ENCODE assay signal across 8 cellular contexts in the genomic region with DNA sequence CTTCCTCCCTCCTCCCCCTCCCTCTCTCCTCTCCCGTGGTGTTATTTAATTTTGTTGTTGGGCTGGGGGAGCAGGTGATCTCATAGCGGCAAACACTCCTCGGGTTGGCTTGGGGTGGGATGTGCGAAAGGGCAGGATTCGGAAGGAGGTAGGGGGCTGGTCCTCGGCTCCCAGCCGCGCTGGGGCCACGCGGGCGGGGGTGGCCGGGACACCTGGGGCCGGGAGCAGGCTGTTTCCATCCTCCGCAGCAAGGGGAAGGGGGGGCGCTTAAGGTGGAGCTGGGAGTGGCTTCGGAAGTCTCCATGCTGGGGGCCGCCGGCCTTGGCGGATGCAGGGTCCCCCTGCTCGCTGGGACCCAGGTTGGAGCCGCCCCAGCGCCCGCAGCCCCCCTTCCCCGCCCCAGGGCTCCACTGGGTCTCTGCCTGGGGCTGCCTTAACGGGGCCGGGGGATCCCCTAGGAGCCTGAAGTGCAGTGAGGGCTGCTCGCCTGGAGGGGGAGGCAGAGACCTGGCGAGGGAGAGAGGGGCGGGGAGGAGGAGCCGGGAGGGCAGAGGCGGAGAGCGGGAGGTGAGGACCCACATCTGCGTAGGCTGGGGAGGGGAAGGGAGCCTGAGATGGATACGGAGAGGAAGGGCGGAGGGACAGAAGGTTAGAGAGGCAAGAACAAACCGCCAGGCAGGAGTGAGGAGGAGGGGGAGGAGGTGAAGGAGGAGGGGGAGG. TPM values are rescaled to one million over a fixed set of nuclear protein-coding genes. Genes with fewer than 3 reads are reported as not detected.
DNase-seq lines count a peak whose midpoint lies in the region; ATAC-seq and TF ChIP-seq lines count a peak whose summit lies in the region.

No MANE protein-coding gene starts in this region.

- CTCF ChIA-PET in activated CD4-positive, alpha-beta T cell treated with anti-CD3 and anti-CD28 coated beads for 36 hours (lab: Charles Lee) = interaction anchor here (0.7 to 2.4 kb wide), 10 partner anchors 11 to 347 kb away, joined by 3 to 13 read pairs (median 4); partner anchors contain the start of genes GYS1 and RUVBL2

- no peaks in the 10 kb centered on the region for H3K36me3 Mint-ChIP-seq in activated CD4-positive, alpha-beta T cell treated with anti-CD3 and anti-CD28 coated beads for 36 hours (ENCODE audit: low read depth)
- peaks cover 2% of the 10 kb centered on the region for H3K36me3 Mint-ChIP-seq in chondrocyte (ENCODE audit: low read depth)

- POLR2A ChIA-PET in activated CD4-positive, alpha-beta T cell treated with anti-CD3 and anti-CD28 coated beads for 36 hours (lab: Charles Lee) = interaction anchor here (1.2 to 2.2 kb wide), 3 partner anchors 12 to 347 kb away, joined by 4 to 9 read pairs (median 7); partner anchors contain the start of genes GYS1, RPL18, RUVBL2 and SPHK2

- DNase-seq in ACHN = peak; percentile 85
- peak; percentile 95 to 96 for DNase-seq in NCI-H524 (lab: John Stamatoyannopoulos, UW)
- peak; percentile 96 for DNase-seq in activated CD4-positive, alpha-beta T cell treated with anti-CD3 and anti-CD28 coated beads for 36 hours
- no peak for DNase-seq in chondrocyte (ENCODE audit: low spot score)
- peak; percentile 79 for DNase-seq in left lobe of liver (ENCODE audit: low spot score)
- peak; percentile 90 to 91 for DNase-seq in stimulated activated CD4-positive, alpha-beta T cell treated with anti-CD3 and anti-CD28 coated beads, Interleukin-2, amount 100 ng/mL, for 24 hours

- no peaks in the 10 kb centered on the region for H3K9me3 Mint-ChIP-seq in activated CD4-positive, alpha-beta T cell treated with anti-CD3 and anti-CD28 coated beads for 36 hours (ENCODE audit: low read depth)
- peaks cover 3% of the 10 kb centered on the region for H3K9me3 Mint-ChIP-seq in chondrocyte (ENCODE audit: low read depth)

- intact Hi-C loops in activated CD4-positive, alpha-beta T cell treated with anti-CD3 and anti-CD28 coated beads for 36 hours (cut with DNase I, micrococcal nuclease) = loop anchor here (1.0 to 5.0 kb wide), 13 partner anchors 8 to 347 kb away; partner anchors contain the start of genes GYS1 (in 1 of the 2), RPL18 (in 1 of the 2), RUVBL2 (in 1 of the 2) and SPHK2 (in 1 of the 2)

- no peaks in the 10 kb centered on the region for H3K27me3 Mint-ChIP-seq in activated CD4-positive, alpha-beta T cell treated with anti-CD3 and anti-CD28 coated beads for 36 hours
- H3K27me3 Mint-ChIP-seq in chondrocyte (ENCODE audit: low read depth) = no peaks in the 10 kb centered on the region

- H3K27ac Mint-ChIP-seq in activated CD4-positive, alpha-beta T cell treated with anti-CD3 and anti-CD28 coated beads for 36 hours = peak overlapping the region; percentile 88
- peak overlapping the region; percentile 86 for H3K27ac Mint-ChIP-seq in chondrocyte (ENCODE audit: unreplicated experiment)

- in situ Hi-C loops in ACHN (cut with HindIII; ENCODE audit: low pct_ligation_motif_present, low pct_unique_long_range_greater_than_20kb, low sequenced_read_pairs) (no loop called here), GM18951 (cut with MboI; ENCODE audit: low sequenced_read_pairs, unreplicated experiment) (no loop called here)

- TF ChIP-seq POLR2A in GM18951 (IDR thresholded peaks at IDR 0.05; ENCODE audit: extremely low read depth, insufficient read depth, insufficient read length) = peak; percentile 40

- ATAC-seq in HG03354 (IDR thresholded peaks at IDR 0.05; ENCODE audit: poor library complexity, severe bottlenecking, unreplicated experiment) = peak; percentile 72
- ATAC-seq in activated CD4-positive, alpha-beta T cell treated with anti-CD3 and anti-CD28 coated beads for 36 hours = peak; percentile 85
- ATAC-seq in left lobe of liver = peak; percentile 89

- peak; percentile 89 for TF ChIP-seq CTCF in chondrocyte (IDR thresholded peaks at IDR 0.05)

- peak overlapping the region; percentile 79 for H3K4me3 Mint-ChIP-seq in activated CD4-positive, alpha-beta T cell treated with anti-CD3 and anti-CD28 coated beads for 36 hours
- H3K4me3 Mint-ChIP-seq in chondrocyte (ENCODE audit: unreplicated experiment) = peak overlapping the region; percentile 82

- H3K4me1 Mint-ChIP-seq in activated CD4-positive, alpha-beta T cell treated with anti-CD3 and anti-CD28 coated beads for 36 hours = peaks cover 45% of the 10 kb centered on the region
- H3K4me1 Mint-ChIP-seq in chondrocyte (ENCODE audit: low read depth) = peaks cover 30% of the 10 kb centered on the region

RNA-seq across cellular contexts. Expression of gene CA11, which starts 0.4 kb away (rescaled TPM):
- 10 to 100 TPM; 11.5 to 18.0 TPM for total RNA-seq in activated CD4-positive, alpha-beta T cell treated with anti-CD3 and anti-CD28 coated beads for 36 hours
- total RNA-seq in chondrocyte (8.1 to 14.1 TPM (median 9.1 TPM) in 3 replicates), left lobe of liver (1.7 TPM)

RNA-seq across cellular contexts. Expression of gene DBP, which starts 9.2 kb away (rescaled TPM):
- 10 to 100 TPM in 1 of 2 experiments, 1 to 10 TPM in 1; 8.3 to 12.4 TPM for total RNA-seq in activated CD4-positive, alpha-beta T cell treated with anti-CD3 and anti-CD28 coated beads for 36 hours
- 2.1 to 6.2 TPM (median 3.9 TPM) in 3 replicates for total RNA-seq in chondrocyte
- 11.4 TPM for total RNA-seq in left lobe of liver

RNA-seq across cellular contexts. Expression of gene NTN5, which starts 26.5 kb away (rescaled TPM):
- under 1 TPM; 0.50 to 0.60 TPM for total RNA-seq in activated CD4-positive, alpha-beta T cell treated with anti-CD3 and anti-CD28 coated beads for 36 hours
- total RNA-seq in chondrocyte (0.97 to 1.1 TPM (median 1.1 TPM) in 3 replicates), left lobe of liver (0.28 TPM)

RNA-seq across cellular contexts. Expression of gene SPHK2, which starts 27.0 kb away (rescaled TPM):
- 10 to 100 TPM; 27.0 TPM for total RNA-seq in activated CD4-positive, alpha-beta T cell treated with anti-CD3 and anti-CD28 coated beads for 36 hours
- total RNA-seq in chondrocyte (18.6 to 26.5 TPM (median 20.7 TPM) in 3 replicates), left lobe of liver (41.6 TPM)

RNA-seq across cellular contexts. Expression of gene RPL18, which starts 27.4 kb away (rescaled TPM):
- total RNA-seq in activated CD4-positive, alpha-beta T cell treated with anti-CD3 and anti-CD28 coated beads for 36 hours = 1,000 to 10,000 TPM; 2,026 to 2,191 TPM
- total RNA-seq in chondrocyte (727 to 753 TPM (median 751 TPM) in 3 replicates), left lobe of liver (401 TPM)
